In genomic region chr11:67882304-67882703, GRCh38 we compare ENCODE assay signal across 6 cellular contexts.
A peak's percentile ranks its signal among the peaks of the same experiment; 100 is the strongest.
DNase-seq lines count a peak whose midpoint lies in the region; ATAC-seq, FAIRE-seq and TF ChIP-seq lines count a peak whose summit lies in the region.
"Not testable (repeated sequence)": the region's sequence is repeated elsewhere in the genome, so short reads cannot be mapped to it uniquely, and the experiment has no call there.

No MANE protein-coding gene starts in this region.

- not testable (repeated sequence) for FAIRE-seq in K562 (lab: Jason Lieb, UNC)

- not testable (repeated sequence) for H3K4me3 Mint-ChIP-seq in CD4-positive, alpha-beta T cell; T-cell; progenitor cell of endocrine pancreas (ENCODE audit: low read depth)
- H3K4me3 Mint-ChIP-seq in Caco-2 (ENCODE audit: unreplicated experiment) = peak overlapping the region; percentile 8

- under 1% methylated on average over 9 of the region's 9 CpGs for WGBS in K562 (ENCODE audit: insufficient coverage, low coverage, missing lambda C conversion rate)
- WGBS in hepatocyte (ENCODE audit: low lambda C conversion rate, missing lambda C conversion rate) = 21% methylated on average over 9 of the region's 9 CpGs

- in situ Hi-C loops in K562 (cut with MboI) = not testable (repeated sequence)

- H3K4me1 Mint-ChIP-seq in CD4-positive, alpha-beta T cell (ENCODE audit: low read depth) = peaks cover 40% of the 10 kb centered on the region
- H3K4me1 Mint-ChIP-seq in Caco-2 (ENCODE audit: low read depth, unreplicated experiment) (peaks cover 46% of the 10 kb centered on the region), T-cell (peaks cover 28 to 41% (median 38%) of the 10 kb centered on the region in 3 donors), progenitor cell of endocrine pancreas (ENCODE audit: low read depth) (peaks cover 39% of the 10 kb centered on the region)

- not testable (repeated sequence) for TF ChIP-seq POLR2A in K562 (conservative IDR thresholded peaks at IDR 0.05)

- H2AFZ ChIP-seq in K562 (ENCODE audit: low read depth, low read length); hepatocyte: not testable (repeated sequence)

- TF ChIP-seq RAD21 in K562 (CRISPR knock-in tag; conservative IDR thresholded peaks at IDR 0.05 in 1 of 2, IDR thresholded peaks at IDR 0.05 in 1 of 2) = not testable (repeated sequence)

- not testable (repeated sequence) for H3K27me3 ChIP-seq in CD4-positive, alpha-beta T cell (ENCODE audit: control insufficient read depth, insufficient read depth, low read length); Caco-2 (replicated peaks; ENCODE audit: control insufficient read depth, insufficient read depth, low read length); K562 (ENCODE audit: control insufficient read depth in 2 of 2, insufficient read depth in 2 of 2, low read length in 2 of 2); hepatocyte

- H3K79me2 ChIP-seq in K562 (ENCODE audit: control insufficient read depth, insufficient read depth, low read length); hepatocyte: not testable (repeated sequence)

- not testable (repeated sequence) for ATAC-seq in CD4-positive, alpha-beta T cell (ENCODE audit: poor library complexity); T-cell (replicated peaks in 1 of 4); K562

- H3K36me3 ChIP-seq in Caco-2 (ENCODE audit: control insufficient read depth, insufficient read depth, low read length); K562 (ENCODE audit: control insufficient read depth, insufficient read depth, low read length); hepatocyte (replicated peaks; ENCODE audit: insufficient read depth, low read depth): not testable (repeated sequence)

- not testable (repeated sequence) for BruUV-seq in Caco-2 (replicated peaks; lab: Mats Ljungman, UMichigan); K562 (replicated peaks; lab: Mats Ljungman, UMichigan)

- H3K4me2 ChIP-seq in K562 (ENCODE audit: insufficient read depth, low read length) = not testable (repeated sequence)
- H3K4me2 ChIP-seq in hepatocyte = peak overlapping the region; percentile 65

- H3K9me3 Mint-ChIP-seq in CD4-positive, alpha-beta T cell; Caco-2 (ENCODE audit: unreplicated experiment); T-cell; progenitor cell of endocrine pancreas (ENCODE audit: low read depth): not testable (repeated sequence)

- not testable (repeated sequence) for H3K9me1 ChIP-seq in K562 (ENCODE audit: control insufficient read depth, insufficient read depth, low read length)

- not testable (repeated sequence) for H3K36me3 Mint-ChIP-seq in CD4-positive, alpha-beta T cell (ENCODE audit: low read depth); Caco-2 (ENCODE audit: insufficient read depth, unreplicated experiment); T-cell; progenitor cell of endocrine pancreas (ENCODE audit: insufficient read depth)

- H3K27ac Mint-ChIP-seq in CD4-positive, alpha-beta T cell = peak overlapping the region; percentile 24
- H3K27ac Mint-ChIP-seq in Caco-2 (ENCODE audit: unreplicated experiment) (peak overlapping the region; percentile 2), T-cell (peak overlapping the region; percentile 14 to 59), progenitor cell of endocrine pancreas (peak overlapping the region; percentile 73)

- peaks cover 10% of the 10 kb centered on the region for H3K4me1 ChIP-seq in Caco-2
- H3K4me1 ChIP-seq in K562 (replicated peaks in 1 of 2; ENCODE audit: control insufficient read depth in 2 of 2, insufficient read depth in 2 of 2, low read length in 2 of 2); hepatocyte (ENCODE audit: insufficient read depth): not testable (repeated sequence)

- DNase-seq in CD4-positive, alpha-beta T cell; T-cell; K562 (ENCODE audit: extremely low read depth in 1 of 4, low spot score in 3 of 4); hepatocyte (ENCODE audit: low spot score); progenitor cell of endocrine pancreas (ENCODE audit: low spot score, unreplicated experiment): not testable (repeated sequence)
- peak; percentile 48 to 73 for DNase-seq in Caco-2

- H3K9ac ChIP-seq in K562 (ENCODE audit: insufficient read depth in 1 of 2, low read depth in 2 of 2, low read length in 2 of 2) = not testable (repeated sequence)

- CTCF ChIA-PET in CD4-positive, alpha-beta T cell (lab: Charles Lee); Caco-2 (lab: Charles Lee); T-cell (lab: Charles Lee); K562 (lab: Yijun Ruan, JAX; ENCODE audit: low intra/inter-chr PET ratio): not testable (repeated sequence)

- not testable (repeated sequence) for TF ChIP-seq CTCF in CD4-positive, alpha-beta T cell (IDR thresholded peaks at IDR 0.05); Caco-2 (IDR thresholded peaks at IDR 0.05; ENCODE audit: insufficient read depth in 1 of 2, low read depth in 1 of 2, low read length in 1 of 2, severe bottlenecking in 1 of 2, unreplicated experiment in 1 of 2); K562 (IDR thresholded peaks at IDR 0.05 in 2 of 3, conservative IDR thresholded peaks at IDR 0.05 in 1 of 3; ENCODE audit: insufficient read depth in 2 of 3, low read depth in 1 of 3, low read length in 3 of 3); hepatocyte (IDR thresholded peaks at IDR 0.05; ENCODE audit: poor library complexity); progenitor cell of endocrine pancreas (IDR thresholded peaks at IDR 0.05; ENCODE audit: unreplicated experiment)

- POLR2A ChIA-PET in CD4-positive, alpha-beta T cell (lab: Charles Lee); Caco-2 (lab: Charles Lee); T-cell (lab: Charles Lee): not testable (repeated sequence)
- POLR2A ChIA-PET in K562 (lab: Yijun Ruan, JAX) = interaction anchor here (0.6 kb wide), 1 partner anchor 153 kb away, joined by 3 read pairs; no protein-coding TSS in a partner anchor

- H4K20me1 ChIP-seq in K562 (replicated peaks; ENCODE audit: control insufficient read depth, insufficient read depth, low read length); hepatocyte (ENCODE audit: insufficient read depth, poor library complexity, severe bottlenecking): not testable (repeated sequence)

- TF ChIP-seq EP300 in K562 (IDR thresholded peaks at IDR 0.05; ENCODE audit: low read length) = not testable (repeated sequence)

- not testable (repeated sequence) for H3K9me3 ChIP-seq in CD4-positive, alpha-beta T cell (ENCODE audit: control insufficient read depth, low read length); Caco-2; K562 (replicated peaks; ENCODE audit: control insufficient read depth, insufficient read depth, low read depth, low read length); hepatocyte (ENCODE audit: low read depth)

- not testable (repeated sequence) for H3K27ac ChIP-seq in CD4-positive, alpha-beta T cell (ENCODE audit: low read depth, low read length); K562 (ENCODE audit: extremely low read depth, low read depth, low read length)
- H3K27ac ChIP-seq in hepatocyte = peak overlapping the region; percentile 70

- not testable (repeated sequence) for H3K27me3 Mint-ChIP-seq in CD4-positive, alpha-beta T cell; Caco-2 (ENCODE audit: insufficient read depth, unreplicated experiment); T-cell; progenitor cell of endocrine pancreas

- intact Hi-C loops in CD4-positive, alpha-beta T cell (cut with DNase I, micrococcal nuclease); Caco-2 (cut with micrococcal nuclease; ENCODE audit: unreplicated experiment); K562 (cut with micrococcal nuclease): not testable (repeated sequence)

- H3K9me2 ChIP-seq in hepatocyte (replicated peaks; ENCODE audit: insufficient read depth) = not testable (repeated sequence)

- H3K4me3 ChIP-seq in Caco-2 (ENCODE audit: low read depth, low read length); K562; hepatocyte: not testable (repeated sequence)

TF ChIP-seq in K562, 482 proteins besides CTCF, POLR2A, EP300 and RAD21 (continues in another document):
- TF ChIP-seq CXXC5 (CRISPR knock-in tag; IDR thresholded peaks at IDR 0.05) (0 out of 2 replicates have a peak, but pooled peaks have one; percentile 14), DPF2 (IDR thresholded peaks at IDR 0.05) (peak; percentile 32; the same call in 1 of the 2 replicates), ZNF311 (CRISPR knock-in tag; IDR thresholded peaks at IDR 0.05) (0 out of 2 replicates have a peak, but pooled peaks have one; percentile 60), ZNF583 (CRISPR knock-in tag; IDR thresholded peaks at IDR 0.05) (peak; percentile 62; the same call in 1 of the 2 replicates)

Comparison
In these comparisons a context has a peak if more than half of its experiments do, and no peak if none do; other contexts are left out.
1. H3K27ac Mint-ChIP-seq: peak in every context shown above with its lines; median percentile 73 in progenitor cell of endocrine pancreas; 36 in T-cell; 24 in CD4-positive, alpha-beta T cell; 2 in Caco-2.